In genomic region chr21:29513535-29513934, GRCh38 we compare ENCODE assay signal across 1 cellular context.
TF ChIP-seq lines count a peak whose summit lies in the region.

No MANE protein-coding gene starts in this region.

TF ChIP-seq in HEK293, 187 proteins besides CTCF, POLR2A, EP300 and RAD21 (continued from another document):
- no peak for TF ChIP-seq PRDM2 (tag by site-specific recombination; IDR thresholded peaks at IDR 0.05; ENCODE audit: borderline replicate concordance)
